ENCODE assay signal across 9 cellular contexts in the genomic region with DNA sequence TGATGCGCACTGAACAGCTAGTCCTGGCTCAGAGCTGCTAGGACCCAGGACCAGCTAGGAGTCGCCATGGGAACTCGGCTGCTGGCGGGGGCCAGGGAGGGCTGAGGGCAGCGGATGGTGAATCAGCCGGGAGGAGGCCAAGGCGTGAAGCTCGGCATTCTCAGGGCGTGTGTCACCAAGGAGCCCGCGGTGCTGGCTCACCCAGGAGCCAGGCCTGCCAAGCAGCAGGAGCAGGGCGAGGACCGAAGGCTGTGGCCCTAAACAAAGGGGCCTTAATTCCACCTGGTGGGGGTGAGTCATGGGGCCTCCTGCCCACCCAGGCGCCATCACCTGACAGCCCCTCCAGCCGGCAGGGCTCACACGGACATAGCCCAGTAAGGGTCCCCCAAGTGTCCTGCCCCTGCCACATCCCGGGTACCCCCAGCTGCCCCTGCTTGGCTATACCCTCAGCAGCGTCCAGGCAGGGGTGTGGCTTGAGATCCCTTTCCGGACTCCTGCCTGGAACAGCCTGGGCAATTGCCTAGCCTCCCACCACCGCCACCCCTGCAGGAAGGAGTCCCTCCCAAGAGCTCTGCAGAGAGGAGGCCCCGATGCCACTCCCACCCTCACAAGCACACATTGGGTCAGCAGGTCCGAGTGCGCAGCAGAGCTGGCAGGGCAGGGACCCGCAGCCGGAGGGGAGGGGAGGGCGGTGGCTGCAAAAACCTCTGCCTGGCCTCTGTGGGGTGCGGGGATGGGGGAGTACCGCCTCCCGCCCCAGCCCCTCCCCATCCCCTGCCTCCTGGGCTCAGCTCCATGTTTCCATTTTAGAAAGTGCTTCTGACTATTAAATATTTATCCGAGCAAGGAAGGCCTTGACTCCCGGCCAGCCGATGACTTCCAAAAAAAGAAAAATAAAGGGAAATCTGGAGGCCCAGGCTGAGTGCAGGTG. TPM values are rescaled to one million over a fixed set of nuclear protein-coding genes. Genes with fewer than 3 reads are reported as not detected.
DNase-seq lines count a peak whose midpoint lies in the region; ATAC-seq, FAIRE-seq and TF ChIP-seq lines count a peak whose summit lies in the region.
"Had no signal": no experiment of that assay in that cellular context is flagged by ENCODE, and none has a peak within 500 bp of the region (broad histone marks: within the 10 kb centered on the region; RNA-seq: fewer than 3 reads in every experiment).

No MANE protein-coding gene starts in this region.

- 35% methylated on average over 12 of the region's 32 CpGs for WGBS in right lobe of liver (ENCODE audit: insufficient coverage, low coverage, low lambda C conversion rate, missing lambda C conversion rate)

- peaks cover 28% of the 10 kb centered on the region for H3K4me1 Mint-ChIP-seq in stimulated activated memory B cell treated with anti-CD40 and anti-IgM and Interleukin-4, amounts not matched to agents 10 μg/mL and 1 μg/mL and 100 μg/mL, for 72 hours

- H3K27me3 Mint-ChIP-seq in stimulated activated memory B cell treated with anti-CD40 and anti-IgM and Interleukin-4, amounts not matched to agents 10 μg/mL and 1 μg/mL and 100 μg/mL, for 72 hours = peaks cover 71% of the 10 kb centered on the region

- H3K4me1 ChIP-seq in right lobe of liver = peaks cover 0 to 23% (median 1%) of the 10 kb centered on the region in 4 donors
- H3K4me1 ChIP-seq in upper lobe of right lung = peaks cover 74% of the 10 kb centered on the region

- TF ChIP-seq CTCF in cardiac fibroblast (IDR thresholded peaks at IDR 0.05; ENCODE audit: low read depth, low read length) (no peak), right lobe of liver (IDR thresholded peaks at IDR 0.05) (no peak), upper lobe of right lung (IDR thresholded peaks at IDR 0.05) (no peak)

- H3K27ac ChIP-seq in right lobe of liver (no peak overlapping the region), upper lobe of right lung (peak overlapping the region; percentile 91)

- no peak for FAIRE-seq in GM12891 (lab: Jason Lieb, UNC)

- peak overlapping the region in 1 of 2 donors; percentile 3 for H3K4me3 ChIP-seq in cardiac fibroblast (replicated peaks in 1 of 2; ENCODE audit: low read depth in 2 of 2, low read length in 2 of 2)
- no peak overlapping the region for H3K4me3 ChIP-seq in right lobe of liver
- no peak overlapping the region for H3K4me3 ChIP-seq in upper lobe of right lung

- H3K36me3 ChIP-seq in right lobe of liver = no peaks in the 10 kb centered on the region
- H3K36me3 ChIP-seq in upper lobe of right lung = no peaks in the 10 kb centered on the region

- H3K9me3 ChIP-seq in right lobe of liver = no peaks in the 10 kb centered on the region
- H3K9me3 ChIP-seq in upper lobe of right lung = no peaks in the 10 kb centered on the region

- H3K4me3 Mint-ChIP-seq in stimulated activated memory B cell treated with anti-CD40 and anti-IgM and Interleukin-4, amounts not matched to agents 10 μg/mL and 1 μg/mL and 100 μg/mL, for 72 hours = no peak overlapping the region

- H3K27me3 ChIP-seq in right lobe of liver (no peaks in the 10 kb centered on the region), upper lobe of right lung (peaks cover 4% of the 10 kb centered on the region)

- H3K36me3 Mint-ChIP-seq in stimulated activated memory B cell treated with anti-CD40 and anti-IgM and Interleukin-4, amounts not matched to agents 10 μg/mL and 1 μg/mL and 100 μg/mL, for 72 hours = peaks cover 5% of the 10 kb centered on the region

- TF ChIP-seq POLR2A in right lobe of liver (IDR thresholded peaks at IDR 0.05) = no peak
- no peak for TF ChIP-seq POLR2A in GM12891 (IDR thresholded peaks at IDR 0.05; ENCODE audit: low read depth, low read length)

- no peak overlapping the region for H3K27ac Mint-ChIP-seq in stimulated activated memory B cell treated with anti-CD40 and anti-IgM and Interleukin-4, amounts not matched to agents 10 μg/mL and 1 μg/mL and 100 μg/mL, for 72 hours

- no peaks in the 10 kb centered on the region for H3K9me3 Mint-ChIP-seq in stimulated activated memory B cell treated with anti-CD40 and anti-IgM and Interleukin-4, amounts not matched to agents 10 μg/mL and 1 μg/mL and 100 μg/mL, for 72 hours

- ATAC-seq in right lobe of liver (peak in 1 of 4 donors; percentile 2), upper lobe of right lung (peak; percentile 63)
- no peak for ATAC-seq in stimulated activated memory B cell treated with anti-CD40 and anti-IgM and Interleukin-4, amounts not matched to agents 10 μg/mL and 1 μg/mL and 100 μg/mL, for 72 hours

- peak; percentile 38 for DNase-seq in NCI-H2107 (lab: John Stamatoyannopoulos, UW)
- DNase-seq in NCI-H2107 treated with DMSO at 0.1 percent for 48 hours (lab: John Stamatoyannopoulos, UW; ENCODE audit: unreplicated experiment) = no peak
- peak; percentile 96 for DNase-seq in cardiac fibroblast (ENCODE audit: low read depth in 2 of 2)
- DNase-seq in right lobe of liver = peak; percentile 37 to 56 (median 41)
- peak; percentile 87 for DNase-seq in upper lobe of right lung
- DNase-seq in activated gamma-delta T cell treated with Interleukin-2 at 50 U/mL for 16 hours = no peak
- no peak for DNase-seq in GM12891 (ENCODE audit: insufficient read length, low spot score)
- DNase-seq: MM.1S had no signal

- intact Hi-C loops in right lobe of liver (cut with DNase I) = no loop called here
- intact Hi-C loops in upper lobe of right lung (cut with DNase I) = no loop called here

TF ChIP-seq in GM12891, 5 proteins besides CTCF, POLR2A, EP300 and RAD21:
- no peak for TF ChIP-seq POLR2AphosphoS5 (IDR thresholded peaks at IDR 0.05; ENCODE audit: low read depth, low read length)

RNA-seq across cellular contexts. Expression of a gene that starts 4.7 kb away (rescaled TPM):
- 10 to 100 TPM in 1 of 6 experiments, 1 to 10 TPM in 5; 2.1 to 12.2 (median 4.6) TPM for total RNA-seq in right lobe of liver
- total RNA-seq in upper lobe of right lung = 13.7 TPM
- 0.09 TPM for polyA plus RNA-seq in GM12891 (2012; ENCODE audit: low read depth, missing spikeins)

RNA-seq across cellular contexts. Expression of a gene that starts 12.1 kb away (rescaled TPM):
- total RNA-seq in right lobe of liver (1 to 10 TPM; 1.5 to 3.3 (median 2.5) TPM), upper lobe of right lung (6.9 TPM)
- 3.0 TPM for polyA plus RNA-seq in GM12891 (2012; ENCODE audit: low read depth, missing spikeins)

RNA-seq across cellular contexts. Expression of a gene that starts 47.4 kb away (rescaled TPM):
- total RNA-seq in right lobe of liver = 1 to 10 TPM in 5 of 6 experiments, under 1 TPM in 1; 0.90 to 3.5 (median 1.7) TPM
- 4.1 TPM for total RNA-seq in upper lobe of right lung
- polyA plus RNA-seq in GM12891 (2012; ENCODE audit: low read depth, missing spikeins) = 35.1 TPM

RNA-seq across cellular contexts. Expression of a gene that starts 48.8 kb away (rescaled TPM):
- under 1 TPM in 4 of 6 experiments, not detected in 2; 0.12 to 0.49 (median 0.33) TPM for total RNA-seq in right lobe of liver
- total RNA-seq in upper lobe of right lung = 3.1 TPM
- polyA plus RNA-seq in GM12891 (2012; ENCODE audit: low read depth, missing spikeins) = 22.8 TPM

Comparison
In these comparisons a context has a peak if more than half of its experiments do, and no peak if none do; other contexts are left out.
1. DNase-seq: peak in NCI-H2107 (single experiment), cardiac fibroblast (2 of 2), right lobe of liver (3 of 3) and upper lobe of right lung (single experiment); none in NCI-H2107 treated with DMSO at 0.1 percent for 48 hours (single experiment), activated gamma-delta T cell treated with Interleukin-2 at 50 U/mL for 16 hours (single experiment) and GM12891 (single experiment).